In genomic region chr3:125052671-125053303, GRCh38 we compare ENCODE assay signal across 7 cellular contexts. TPM values are rescaled to one million over a fixed set of nuclear protein-coding genes. Genes with fewer than 3 reads are reported as not detected.
DNase-seq lines count a peak whose midpoint lies in the region; TF ChIP-seq lines count a peak whose summit lies in the region.

No MANE protein-coding gene starts in this region.

- no peak for TF ChIP-seq EP300 in neural cell (conservative IDR thresholded peaks at IDR 0.05; ENCODE audit: poor library complexity, severe bottlenecking)

- no peaks in the 10 kb centered on the region for H3K79me2 ChIP-seq in neural cell (replicated peaks; ENCODE audit: insufficient read depth, low read length)

- H3K36me3 ChIP-seq in neural cell (ENCODE audit: insufficient read depth, low read length), result no peaks in the 10 kb centered on the region

- peak overlapping the region; percentile 35 for H3K4me3 ChIP-seq in neural cell (ENCODE audit: low read length)

- no peaks in the 10 kb centered on the region for H3K9me3 ChIP-seq in neural cell (ENCODE audit: low read length)

- no peaks in the 10 kb centered on the region for H4K20me1 ChIP-seq in neural cell (ENCODE audit: insufficient read depth)

- peaks cover 5% of the 10 kb centered on the region for H3F3A ChIP-seq in neural cell (ENCODE audit: insufficient read depth, low read length, poor library complexity, severe bottlenecking)

- H3K4me2 ChIP-seq in neural cell (ENCODE audit: low read length), result no peak overlapping the region

- no peak overlapping the region for H2AFZ ChIP-seq in neural cell (ENCODE audit: low read depth, low read length)

- no peak overlapping the region for H3K9ac ChIP-seq in neural cell (ENCODE audit: low read length)

- H3K27ac ChIP-seq in neural cell (ENCODE audit: low read length), result no peak overlapping the region

- no peak for TF ChIP-seq CTCF in neural cell (IDR thresholded peaks at IDR 0.05; ENCODE audit: poor library complexity, severe bottlenecking)

- DNase-seq in GM03348 (ENCODE audit: low spot score) (peak; percentile 78), NCI-H460 (ENCODE audit: extremely low read depth, low read depth) (peak; percentile 58), dermis blood vessel endothelial cell (peak; percentile 71), GOT3 (lab: John Stamatoyannopoulos, UW) (no peak), NCI-H2227 treated with DMSO at 0.1 percent for 48 hours (lab: John Stamatoyannopoulos, UW) (no peak)
- DNase-seq in central memory CD4-positive, alpha-beta T cell, result no peak

- no peaks in the 10 kb centered on the region for H3K9me2 ChIP-seq in neural cell (ENCODE audit: insufficient read depth, low read length)

- peaks cover 32% of the 10 kb centered on the region for H3K27me3 ChIP-seq in neural cell (ENCODE audit: insufficient read depth, low read depth, low read length)

- no peak for TF ChIP-seq RAD21 in neural cell (conservative IDR thresholded peaks at IDR 0.05)

TF ChIP-seq in neural cell, 6 proteins besides CTCF, POLR2A, EP300 and RAD21:
- no peak for TF ChIP-seq TAF1 (IDR thresholded peaks at IDR 0.05; ENCODE audit: low read depth)
- no peak for TF ChIP-seq MXI1 (conservative IDR thresholded peaks at IDR 0.05; ENCODE audit: poor library complexity, severe bottlenecking)
- no peak for TF ChIP-seq POLR2AphosphoS5 (IDR thresholded peaks at IDR 0.05)
- no peak for TF ChIP-seq EZH2 (IDR thresholded peaks at IDR 0.05; ENCODE audit: borderline replicate concordance, insufficient read depth, low read length, poor library complexity, severe bottlenecking)
- TF ChIP-seq, protein P1, sequence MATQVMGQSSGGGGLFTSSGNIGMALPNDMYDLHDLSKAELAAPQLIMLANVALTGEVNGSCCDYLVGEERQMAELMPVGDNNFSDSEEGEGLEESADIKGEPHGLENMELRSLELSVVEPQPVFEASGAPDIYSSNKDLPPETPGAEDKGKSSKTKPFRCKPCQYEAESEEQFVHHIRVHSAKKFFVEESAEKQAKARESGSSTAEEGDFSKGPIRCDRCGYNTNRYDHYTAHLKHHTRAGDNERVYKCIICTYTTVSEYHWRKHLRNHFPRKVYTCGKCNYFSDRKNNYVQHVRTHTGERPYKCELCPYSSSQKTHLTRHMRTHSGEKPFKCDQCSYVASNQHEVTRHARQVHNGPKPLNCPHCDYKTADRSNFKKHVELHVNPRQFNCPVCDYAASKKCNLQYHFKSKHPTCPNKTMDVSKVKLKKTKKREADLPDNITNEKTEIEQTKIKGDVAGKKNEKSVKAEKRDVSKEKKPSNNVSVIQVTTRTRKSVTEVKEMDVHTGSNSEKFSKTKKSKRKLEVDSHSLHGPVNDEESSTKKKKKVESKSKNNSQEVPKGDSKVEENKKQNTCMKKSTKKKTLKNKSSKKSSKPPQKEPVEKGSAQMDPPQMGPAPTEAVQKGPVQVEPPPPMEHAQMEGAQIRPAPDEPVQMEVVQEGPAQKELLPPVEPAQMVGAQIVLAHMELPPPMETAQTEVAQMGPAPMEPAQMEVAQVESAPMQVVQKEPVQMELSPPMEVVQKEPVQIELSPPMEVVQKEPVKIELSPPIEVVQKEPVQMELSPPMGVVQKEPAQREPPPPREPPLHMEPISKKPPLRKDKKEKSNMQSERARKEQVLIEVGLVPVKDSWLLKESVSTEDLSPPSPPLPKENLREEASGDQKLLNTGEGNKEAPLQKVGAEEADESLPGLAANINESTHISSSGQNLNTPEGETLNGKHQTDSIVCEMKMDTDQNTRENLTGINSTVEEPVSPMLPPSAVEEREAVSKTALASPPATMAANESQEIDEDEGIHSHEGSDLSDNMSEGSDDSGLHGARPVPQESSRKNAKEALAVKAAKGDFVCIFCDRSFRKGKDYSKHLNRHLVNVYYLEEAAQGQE (IDR thresholded peaks at IDR 0.05; ENCODE audit: borderline replicate concordance), result no peak
- no peak for TF ChIP-seq SMC3 (conservative IDR thresholded peaks at IDR 0.05; ENCODE audit: poor library complexity)

RNA-seq across cellular contexts. Expression of gene HEG1, which starts 3.0 kb away (rescaled TPM):
- total RNA-seq in NCI-H460 (2014; rRNA removed; shearing (Covaris generic)), result 10.4 TPM in 2 replicates
- polyA plus RNA-seq in NCI-H460 (2014; cell fraction: nucleus; rRNA removed), result 5.2 and 5.9 TPM in 2 replicates
- 55.6 and 103 TPM in 2 replicates for total RNA-seq in dermis blood vessel endothelial cell
- 0.14 and 0.48 TPM in 2 replicates for polyA plus RNA-seq in neural cell
- polyA minus RNA-seq in neural cell, result 0.73 and 0.81 TPM in 2 replicates

Comparison
In these comparisons a context has a peak if more than half of its experiments do, and no peak if none do; other contexts are left out.
1. DNase-seq: peak in GM03348 (single experiment), NCI-H460 (single experiment) and dermis blood vessel endothelial cell (single experiment); none in central memory CD4-positive, alpha-beta T cell (single experiment), GOT3 (single experiment) and NCI-H2227 treated with DMSO at 0.1 percent for 48 hours (single experiment).